In genomic region chr14:102086972-102087761, GRCh38 we compare ENCODE assay signal across 8 cellular contexts. TPM values are rescaled to one million over a fixed set of nuclear protein-coding genes. Genes with fewer than 3 reads are reported as not detected.
DNase-seq lines count a peak whose midpoint lies in the region; ATAC-seq and TF ChIP-seq lines count a peak whose summit lies in the region.

HSP90AA1 (minus strand) TSS chr14:102087044; CDS start chr14:102086378, 666 bp downstream.

- intact Hi-C loops in ovary (cut with DNase I): loop anchor here in 2 of 4 donors (5.0 to 10.0 kb wide), 2 partner anchors 122 to 315 kb away; partner anchors contain the start of gene DYNC1H1 (in 1 of the 2)

- peak within 1 kb of the TSS; percentile 99 for H3K27ac Mint-ChIP-seq in activated naive CD8-positive, alpha-beta T cell
- H3K27ac Mint-ChIP-seq in glutamatergic neuron (ENCODE audit: unreplicated experiment): peak within 1 kb of the TSS; percentile 97

- H3K36me3 ChIP-seq in ovary (no peaks in the 10 kb centered on the region), thymus (ENCODE audit: control insufficient read depth, insufficient read depth) (peaks cover 27% of the 10 kb centered on the region)

- peaks cover 50% of the 10 kb centered on the region for H3K4me1 Mint-ChIP-seq in activated naive CD8-positive, alpha-beta T cell (ENCODE audit: low read depth)
- peaks cover 21% of the 10 kb centered on the region for H3K4me1 Mint-ChIP-seq in glutamatergic neuron (ENCODE audit: low read depth, unreplicated experiment)

- TF ChIP-seq POLR2A in GM10847 (IDR thresholded peaks at IDR 0.05; ENCODE audit: extremely low read depth, insufficient read length) (peak; percentile 99), ovary (IDR thresholded peaks at IDR 0.05) (peak; percentile 90)

- ATAC-seq in HG02623 (IDR thresholded peaks at IDR 0.05; ENCODE audit: unreplicated experiment): peak; percentile 70

- 0 to 1% (median 1%) methylated on average over 68 to 106 of the region's 106 CpGs for whole genome bisulfite sequencing in ovary, 3 donors
- WGBS in thymus: under 1% methylated on average over 106 of the region's 106 CpGs

- H3K36me3 Mint-ChIP-seq in activated naive CD8-positive, alpha-beta T cell: peaks cover 35% of the 10 kb centered on the region
- H3K36me3 Mint-ChIP-seq in glutamatergic neuron (ENCODE audit: unreplicated experiment): peaks cover 4% of the 10 kb centered on the region

- no peaks in the 10 kb centered on the region for H3K27me3 Mint-ChIP-seq in activated naive CD8-positive, alpha-beta T cell
- peaks cover 19% of the 10 kb centered on the region for H3K27me3 Mint-ChIP-seq in glutamatergic neuron (ENCODE audit: unreplicated experiment)

- peak within 1 kb of the TSS; percentile 96 for H3K4me3 ChIP-seq in ovary
- H3K4me3 ChIP-seq in thymus (ENCODE audit: low read length): peak within 1 kb of the TSS; percentile 98

- H3K27ac ChIP-seq in ovary (peak within 1 kb of the TSS; percentile 100), thymus (ENCODE audit: low read depth) (peak within 1 kb of the TSS; percentile 98)

- TF ChIP-seq EP300 in ovary (IDR thresholded peaks at IDR 0.05): no peak

- H3K4me3 Mint-ChIP-seq in activated naive CD8-positive, alpha-beta T cell: peak within 1 kb of the TSS; percentile 94
- H3K4me3 Mint-ChIP-seq in glutamatergic neuron (ENCODE audit: unreplicated experiment): peak within 1 kb of the TSS; percentile 98

- H3K4me1 ChIP-seq in ovary (ENCODE audit: insufficient read depth): peaks cover 13% of the 10 kb centered on the region
- peaks cover 12% of the 10 kb centered on the region for H3K4me1 ChIP-seq in thymus (ENCODE audit: control insufficient read depth, insufficient read depth, low read length)

- H3K27me3 ChIP-seq in ovary: no peaks in the 10 kb centered on the region
- no peaks in the 10 kb centered on the region for H3K27me3 ChIP-seq in thymus (ENCODE audit: control insufficient read depth, insufficient read depth)

- DNase-seq in NCI-H1105 treated with DMSO at 0.1 percent for 48 hours (lab: John Stamatoyannopoulos, UW) (peak; percentile 91), SKM-1 treated with dmso at 0.1 percent for 144 hours (lab: John Stamatoyannopoulos, UW; ENCODE audit: unreplicated experiment) (peak; percentile 63), glutamatergic neuron (peak; percentile 94), ovary (peak; percentile 89 to 97 (median 96))

- H3K9me3 Mint-ChIP-seq in activated naive CD8-positive, alpha-beta T cell (ENCODE audit: low read depth): no peaks in the 10 kb centered on the region
- H3K9me3 Mint-ChIP-seq in glutamatergic neuron (ENCODE audit: unreplicated experiment): peaks cover 12% of the 10 kb centered on the region

- H3K9me3 ChIP-seq in ovary: no peaks in the 10 kb centered on the region
- no peaks in the 10 kb centered on the region for H3K9me3 ChIP-seq in thymus (ENCODE audit: control insufficient read depth)

- TF ChIP-seq CTCF in glutamatergic neuron (IDR thresholded peaks at IDR 0.05; ENCODE audit: partially characterized antibody, unreplicated experiment) (no peak), ovary (IDR thresholded peaks at IDR 0.05) (peak in 2 of 3 donors; percentile 14 to 24)

RNA-seq across cellular contexts. Expression of gene HSP90AA1, which starts in this region (rescaled TPM):
- total RNA-seq in glutamatergic neuron (ENCODE audit: unreplicated experiment): 610 TPM
- 100 to 1,000 TPM; 250 to 502 (median 299) TPM for total RNA-seq in ovary
- polyA plus RNA-seq in ovary: 100 to 1,000 TPM; 197 to 319 TPM
- polyA plus RNA-seq in thymus: 251 TPM

Comparison
In these comparisons a context has a peak if more than half of its experiments do, and no peak if none do; other contexts are left out.
1. Peak in every context shown above with its lines: DNase-seq, ATAC-seq, H3K4me3 ChIP-seq and H3K27ac ChIP-seq.